2 cellular contexts compared by ENCODE assay signal in the genomic region with DNA sequence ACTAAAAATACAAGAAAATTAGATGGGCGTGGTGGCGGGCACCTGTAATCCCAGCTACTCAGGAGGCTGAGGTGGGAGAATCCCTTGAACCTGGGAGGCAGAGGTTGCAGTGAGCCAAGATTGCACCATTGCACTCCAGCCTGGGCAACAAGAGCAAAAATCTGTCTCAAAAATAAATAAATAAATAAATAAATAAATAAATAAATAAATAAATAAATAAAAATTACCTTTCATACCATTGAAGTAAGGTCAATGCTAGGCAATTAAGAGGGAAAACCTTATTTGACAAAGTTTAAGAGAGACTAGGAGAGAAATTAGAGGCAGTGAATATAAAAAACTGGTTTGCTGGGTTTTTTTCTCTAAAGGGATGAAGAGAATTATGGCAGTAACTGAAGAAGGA.
A peak's percentile ranks its signal among the peaks of the same experiment; 100 is the strongest.
DNase-seq lines count a peak whose midpoint lies in the region; ATAC-seq, FAIRE-seq and TF ChIP-seq lines count a peak whose summit lies in the region.
"Not testable (repeated sequence)": the region's sequence is repeated elsewhere in the genome, so short reads cannot be mapped to it uniquely, and the experiment has no call there.

No MANE protein-coding gene starts in this region.

- CTCF ChIA-PET in A549 (lab: Yijun Ruan, JAX): not testable (repeated sequence)
- CTCF ChIA-PET in HEK293 (lab: Yijun Ruan, JAX): interaction anchor here (0.8 kb wide), 1 partner anchor 55 kb away, joined by 3 read pairs; no protein-coding TSS in a partner anchor

- ATAC-seq in A549: not testable (repeated sequence)

- not testable (repeated sequence) for TF ChIP-seq POLR2A in A549 (IDR thresholded peaks at IDR 0.05; ENCODE audit: low read length)

- H3K4me1 ChIP-seq in A549; HEK293 (ENCODE audit: control insufficient read depth, insufficient read depth, low read length): not testable (repeated sequence)

- H3K4me3 ChIP-seq in A549; HEK293 (ENCODE audit: low read depth, low read length): not testable (repeated sequence)

- not testable (repeated sequence) for H3K36me3 ChIP-seq in HEK293 (ENCODE audit: control insufficient read depth in 2 of 2, insufficient read depth in 1 of 2, low read length in 2 of 2)

- FAIRE-seq in A549 (lab: Jason Lieb, UNC): not testable (repeated sequence)

- not testable (repeated sequence) for H3K9me3 ChIP-seq in A549; HEK293 (ENCODE audit: control insufficient read depth, insufficient read depth, low read depth, low read length)

- not testable (repeated sequence) for H3K27ac ChIP-seq in A549; HEK293 (ENCODE audit: extremely low read depth, low read depth, low read length)

- WGBS in A549 (ENCODE audit: missing lambda C conversion rate): 55% methylated on average over 2 of the region's 2 CpGs

- TF ChIP-seq RAD21 in A549 (conservative IDR thresholded peaks at IDR 0.05 in 1 of 2, IDR thresholded peaks at IDR 0.05 in 1 of 2): not testable (repeated sequence)

- H3K4me2 ChIP-seq in A549: not testable (repeated sequence)

- POLR2A ChIA-PET in A549 (lab: Yijun Ruan, JAX); HEK293 (lab: Yijun Ruan, JAX): not testable (repeated sequence)

- TF ChIP-seq EP300 in A549 (IDR thresholded peaks at IDR 0.05): not testable (repeated sequence)

- DNase-seq in A549 (ENCODE audit: low read depth in 1 of 2, low spot score in 1 of 2): not testable (repeated sequence)

- TF ChIP-seq CTCF in A549 (IDR thresholded peaks at IDR 0.05); HEK293 (tag by site-specific recombination; IDR thresholded peaks at IDR 0.05): not testable (repeated sequence)

TF ChIP-seq in A549, 52 proteins besides CTCF, POLR2A, EP300 and RAD21:
- TF ChIP-seq ZC3H11A (IDR thresholded peaks at IDR 0.05): peak; percentile 62

TF ChIP-seq in HEK293, 187 proteins besides CTCF, POLR2A, EP300 and RAD21:
- peak; percentile 16; the same call in 1 of the 2 replicates for TF ChIP-seq ZNF202 (tag by site-specific recombination; IDR thresholded peaks at IDR 0.05; ENCODE audit: borderline replicate concordance)
- peak; percentile 75; the same call in 1 of the 2 replicates for TF ChIP-seq ZNF394 (tag by site-specific recombination; IDR thresholded peaks at IDR 0.05; ENCODE audit: borderline replicate concordance)
- TF ChIP-seq ZBTB8A (tag by site-specific recombination; IDR thresholded peaks at IDR 0.05): peak; percentile 53; the same call in 1 of the 2 replicates
- 0 out of 2 replicates have a peak, but pooled peaks have one; percentile 34 for TF ChIP-seq REST (tag by site-specific recombination; IDR thresholded peaks at IDR 0.05)
- peak; percentile 58 for TF ChIP-seq ZNF426 (tag by site-specific recombination; IDR thresholded peaks at IDR 0.05)
- peak; percentile 37; the same call in 1 of the 2 replicates for TF ChIP-seq ZNF140 (tag by site-specific recombination; IDR thresholded peaks at IDR 0.05)
- peak; percentile 68 for TF ChIP-seq ZNF518A (tag by site-specific recombination; conservative IDR thresholded peaks at IDR 0.05; ENCODE audit: low read depth)
- TF ChIP-seq ZNF555 (tag by site-specific recombination; conservative IDR thresholded peaks at IDR 0.05): peak; percentile 52
- TF ChIP-seq, protein P1, sequence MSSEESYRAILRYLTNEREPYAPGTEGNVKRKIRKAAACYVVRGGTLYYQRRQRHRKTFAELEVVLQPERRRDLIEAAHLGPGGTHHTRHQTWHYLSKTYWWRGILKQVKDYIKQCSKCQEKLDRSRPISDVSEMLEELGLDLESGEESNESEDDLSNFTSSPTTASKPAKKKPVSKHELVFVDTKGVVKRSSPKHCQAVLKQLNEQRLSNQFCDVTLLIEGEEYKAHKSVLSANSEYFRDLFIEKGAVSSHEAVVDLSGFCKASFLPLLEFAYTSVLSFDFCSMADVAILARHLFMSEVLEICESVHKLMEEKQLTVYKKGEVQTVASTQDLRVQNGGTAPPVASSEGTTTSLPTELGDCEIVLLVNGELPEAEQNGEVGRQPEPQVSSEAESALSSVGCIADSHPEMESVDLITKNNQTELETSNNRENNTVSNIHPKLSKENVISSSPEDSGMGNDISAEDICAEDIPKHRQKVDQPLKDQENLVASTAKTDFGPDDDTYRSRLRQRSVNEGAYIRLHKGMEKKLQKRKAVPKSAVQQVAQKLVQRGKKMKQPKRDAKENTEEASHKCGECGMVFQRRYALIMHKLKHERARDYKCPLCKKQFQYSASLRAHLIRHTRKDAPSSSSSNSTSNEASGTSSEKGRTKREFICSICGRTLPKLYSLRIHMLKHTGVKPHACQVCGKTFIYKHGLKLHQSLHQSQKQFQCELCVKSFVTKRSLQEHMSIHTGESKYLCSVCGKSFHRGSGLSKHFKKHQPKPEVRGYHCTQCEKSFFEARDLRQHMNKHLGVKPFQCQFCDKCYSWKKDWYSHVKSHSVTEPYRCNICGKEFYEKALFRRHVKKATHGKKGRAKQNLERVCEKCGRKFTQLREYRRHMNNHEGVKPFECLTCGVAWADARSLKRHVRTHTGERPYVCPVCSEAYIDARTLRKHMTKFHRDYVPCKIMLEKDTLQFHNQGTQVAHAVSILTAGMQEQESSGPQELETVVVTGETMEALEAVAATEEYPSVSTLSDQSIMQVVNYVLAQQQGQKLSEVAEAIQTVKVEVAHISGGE (tag by site-specific recombination; conservative IDR thresholded peaks at IDR 0.05; ENCODE audit: low read depth): peak; percentile 56
TF ChIP-seq in HEK293: peak in this region for 9; not testable (repeated sequence) for 178.
